ENCODE assay signal across 38 cellular contexts in the genomic region with DNA sequence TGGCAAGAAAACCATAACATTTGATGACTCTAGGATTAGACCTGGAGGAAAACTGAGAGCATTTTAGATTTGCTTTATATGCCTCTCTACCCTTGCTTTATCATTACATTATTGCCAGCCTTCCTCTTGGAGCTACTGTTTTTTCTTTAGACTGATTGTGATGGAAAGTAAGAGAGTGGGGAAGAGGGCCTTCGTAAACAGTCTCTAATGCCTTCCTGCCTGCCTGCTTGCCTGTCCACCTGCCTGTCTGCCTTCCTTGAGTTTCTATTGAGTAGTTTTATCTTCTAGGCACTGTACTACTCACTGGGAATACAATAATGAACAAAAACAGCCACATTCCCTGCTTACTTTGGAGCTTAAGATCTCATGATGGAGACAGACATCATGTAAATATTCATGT.
"Had no signal": no experiment of that assay in that cellular context is flagged by ENCODE, and none has a peak within 500 bp of the region (broad histone marks: within the 10 kb centered on the region; RNA-seq: fewer than 3 reads in every experiment).

No MANE protein-coding gene starts in this region.

- H3K36me3 ChIP-seq: adrenal gland, ascending aorta, brain microvascular endothelial cell, breast epithelium, cardiac muscle cell had no signal

- H3K27ac Mint-ChIP-seq: activated naive CD4-positive, alpha-beta T cell treated with anti-CD3 and anti-CD28 coated beads for 36 hours; activated naive CD4-positive, alpha-beta T cell treated with anti-CD3 and anti-CD28 coated beads, Interleukin-2, amount 10 ng/mL, durations not matched to agents 7 days and 5 days; activated naive CD4-positive, alpha-beta T cell treated with anti-CD3 and anti-CD28 coated beads, Interleukin-2, amount 50 U/mL, for 24 hours; activated naive CD4-positive, alpha-beta T cell treated with anti-CD3 and anti-CD28 coated beads, Interleukin-2, amount 50 U/mL, for 72 hours; activated naive CD8-positive, alpha-beta T cell; activated naive CD8-positive, alpha-beta T cell treated with anti-CD3 and anti-CD28 coated beads for 36 hours; activated naive CD8-positive, alpha-beta T cell treated with anti-CD3 and anti-CD28 coated beads, Interleukin-2, amount 10 ng/mL, durations not matched to agents 7 days and 5 days; activated naive CD8-positive, alpha-beta T cell treated with anti-CD3 and anti-CD28 coated beads, Interleukin-2, amount 50 U/mL, for 24 hours; activated T-cell treated with anti-CD3 and anti-CD28 coated beads, Interleukin-2, amount 50 U/mL, for 24 hours; activated T-cell treated with anti-CD3 and anti-CD28 coated beads, Interleukin-2, amount 50 U/mL, for 72 hours; activated T-helper 1 cell treated with anti-CD3 and anti-CD28 coated beads, Interleukin-12 subunit alpha, Interleukin-12 subunit beta, Interleukin-2, Interleukin-4 antibody, amounts not matched to agents 30 ng/mL and 10 ng/mL and 1 ng/mL, durations not matched to agents 14 hours and 24 hours and 36 hours; activated T-helper 17 cell treated with anti-CD3 and anti-CD28 coated beads, Interleukin-2, amount 50 U/mL, for 72 hours; activated T-helper 2 cell treated with anti-CD3 and anti-CD28 coated beads, Interferon-gamma antibody, Interleukin-2, Interleukin-4, amounts not matched to agents 10 μg/mL and 5 μg/mL and 100 μg/mL, durations not matched to agents 14 hours and 24 hours and 36 hours; brain had no signal

- H3K9me3 Mint-ChIP-seq: activated naive CD4-positive, alpha-beta T cell treated with anti-CD3 and anti-CD28 coated beads for 36 hours; activated naive CD4-positive, alpha-beta T cell treated with anti-CD3 and anti-CD28 coated beads, Interleukin-2, amount 10 ng/mL, durations not matched to agents 7 days and 5 days; activated naive CD4-positive, alpha-beta T cell treated with anti-CD3 and anti-CD28 coated beads, Interleukin-2, amount 50 U/mL, for 24 hours; activated naive CD4-positive, alpha-beta T cell treated with anti-CD3 and anti-CD28 coated beads, Interleukin-2, amount 50 U/mL, for 72 hours; activated naive CD8-positive, alpha-beta T cell treated with anti-CD3 and anti-CD28 coated beads for 36 hours; activated naive CD8-positive, alpha-beta T cell treated with anti-CD3 and anti-CD28 coated beads, Interleukin-2, amount 10 ng/mL, durations not matched to agents 7 days and 5 days; activated naive CD8-positive, alpha-beta T cell treated with anti-CD3 and anti-CD28 coated beads, Interleukin-2, amount 50 U/mL, for 24 hours; activated T-cell treated with anti-CD3 and anti-CD28 coated beads, Interleukin-2, amount 50 U/mL, for 24 hours; activated T-cell treated with anti-CD3 and anti-CD28 coated beads, Interleukin-2, amount 50 U/mL, for 4 hours; activated T-cell treated with anti-CD3 and anti-CD28 coated beads, Interleukin-2, amount 50 U/mL, for 72 hours; activated T-helper 1 cell treated with anti-CD3 and anti-CD28 coated beads, Interleukin-12 subunit alpha, Interleukin-12 subunit beta, Interleukin-2, Interleukin-4 antibody, amounts not matched to agents 30 ng/mL and 10 ng/mL and 1 ng/mL, durations not matched to agents 14 hours and 24 hours and 36 hours; activated T-helper 17 cell treated with anti-CD3 and anti-CD28 coated beads, Interleukin-2, amount 50 U/mL, for 72 hours; activated T-helper 2 cell treated with anti-CD3 and anti-CD28 coated beads, Interferon-gamma antibody, Interleukin-2, Interleukin-4, amounts not matched to agents 10 μg/mL and 5 μg/mL and 100 μg/mL, durations not matched to agents 14 hours and 24 hours and 36 hours; brain; central memory CD8-positive, alpha-beta T cell had no signal

- H3K27me3 Mint-ChIP-seq: activated naive CD4-positive, alpha-beta T cell treated with anti-CD3 and anti-CD28 coated beads, Interleukin-2, amount 10 ng/mL, durations not matched to agents 7 days and 5 days; activated naive CD8-positive, alpha-beta T cell treated with anti-CD3 and anti-CD28 coated beads for 36 hours; activated naive CD8-positive, alpha-beta T cell treated with anti-CD3 and anti-CD28 coated beads, Interleukin-2, amount 10 ng/mL, durations not matched to agents 7 days and 5 days; activated naive CD8-positive, alpha-beta T cell treated with anti-CD3 and anti-CD28 coated beads, Interleukin-2, amount 50 U/mL, for 24 hours; activated T-cell treated with anti-CD3 and anti-CD28 coated beads, Interleukin-2, amount 50 U/mL, for 24 hours; activated T-helper 17 cell treated with anti-CD3 and anti-CD28 coated beads, Interleukin-2, amount 50 U/mL, for 72 hours; brain; central memory CD8-positive, alpha-beta T cell had no signal

- H3K9me3 ChIP-seq: adrenal gland, ascending aorta, body of pancreas, breast epithelium had no signal

- DNase-seq: activated effector memory CD4-positive, alpha-beta T cell treated with anti-CD3 and anti-CD28 coated beads, Interleukin-2, amount 50 U/mL, for 16 hours; activated effector memory CD4-positive, alpha-beta T cell treated with Interleukin-2 at 50 U/mL for 16 hours; activated gamma-delta T cell; activated gamma-delta T cell treated with Interleukin-2 at 50 U/mL for 16 hours; activated naive CD4-positive, alpha-beta T cell; activated naive CD4-positive, alpha-beta T cell treated with anti-CD3 and anti-CD28 coated beads for 36 hours; activated naive CD4-positive, alpha-beta T cell treated with anti-CD3 and anti-CD28 coated beads, Interleukin-2, amount 10 ng/mL, durations not matched to agents 7 days and 5 days; activated naive CD4-positive, alpha-beta T cell treated with anti-CD3 and anti-CD28 coated beads, Interleukin-2, amount 50 U/mL, for 16 hours; activated naive CD4-positive, alpha-beta T cell treated with Interleukin-2 at 50 U/mL for 16 hours; activated naive CD8-positive, alpha-beta T cell treated with anti-CD3 and anti-CD28 coated beads for 36 hours; activated naive CD8-positive, alpha-beta T cell treated with anti-CD3 and anti-CD28 coated beads, Interleukin-2, amount 10 ng/mL, durations not matched to agents 7 days and 5 days; activated naive CD8-positive, alpha-beta T cell treated with anti-CD3 and anti-CD28 coated beads, Interleukin-2, amount 50 U/mL, for 24 hours; activated T-cell treated with anti-CD3 and anti-CD28 coated beads, Interleukin-2, amount 50 U/mL, for 1 hour; activated T-cell treated with anti-CD3 and anti-CD28 coated beads, Interleukin-2, amount 50 U/mL, for 24 hours; activated T-cell treated with anti-CD3 and anti-CD28 coated beads, Interleukin-2, amount 50 U/mL, for 4 hours; activated T-cell treated with anti-CD3 and anti-CD28 coated beads, Interleukin-2, amount 50 U/mL, for 48 hours; activated T-cell treated with anti-CD3 and anti-CD28 coated beads, Interleukin-2, amount 50 U/mL, for 72 hours; adrenal gland; amniotic stem cell; amygdala; anterior cingulate cortex; aorta; body of pancreas; brain microvascular endothelial cell; caudate nucleus; central memory CD4-positive, alpha-beta T cell; cerebellar nuclear complex had no signal

- H3K4me1 ChIP-seq: adrenal gland, body of pancreas, breast epithelium had no signal

- H3K27me3 ChIP-seq: adrenal gland, ascending aorta, body of pancreas, brain microvascular endothelial cell, breast epithelium, cardiac muscle cell had no signal

- H3K36me3 Mint-ChIP-seq: activated naive CD4-positive, alpha-beta T cell treated with anti-CD3 and anti-CD28 coated beads, Interleukin-2, amount 10 ng/mL, durations not matched to agents 7 days and 5 days; activated naive CD4-positive, alpha-beta T cell treated with anti-CD3 and anti-CD28 coated beads, Interleukin-2, amount 50 U/mL, for 24 hours; activated naive CD4-positive, alpha-beta T cell treated with anti-CD3 and anti-CD28 coated beads, Interleukin-2, amount 50 U/mL, for 72 hours; activated naive CD8-positive, alpha-beta T cell; activated naive CD8-positive, alpha-beta T cell treated with anti-CD3 and anti-CD28 coated beads for 36 hours; activated naive CD8-positive, alpha-beta T cell treated with anti-CD3 and anti-CD28 coated beads, Interleukin-2, amount 10 ng/mL, durations not matched to agents 7 days and 5 days; brain had no signal

- H3K4me1 Mint-ChIP-seq: activated naive CD4-positive, alpha-beta T cell treated with anti-CD3 and anti-CD28 coated beads, Interleukin-2, amount 10 ng/mL, durations not matched to agents 7 days and 5 days; activated naive CD4-positive, alpha-beta T cell treated with anti-CD3 and anti-CD28 coated beads, Interleukin-2, amount 50 U/mL, for 24 hours; activated naive CD8-positive, alpha-beta T cell treated with anti-CD3 and anti-CD28 coated beads for 36 hours; activated naive CD8-positive, alpha-beta T cell treated with anti-CD3 and anti-CD28 coated beads, Interleukin-2, amount 10 ng/mL, durations not matched to agents 7 days and 5 days; activated naive CD8-positive, alpha-beta T cell treated with anti-CD3 and anti-CD28 coated beads, Interleukin-2, amount 50 U/mL, for 24 hours; activated T-helper 17 cell treated with anti-CD3 and anti-CD28 coated beads, Interleukin-2, amount 50 U/mL, for 72 hours; brain; central memory CD8-positive, alpha-beta T cell had no signal

- H3K4me3 ChIP-seq: adrenal gland, ascending aorta, body of pancreas, breast epithelium, cardiac muscle cell had no signal

- H3K4me3 Mint-ChIP-seq: activated naive CD4-positive, alpha-beta T cell treated with anti-CD3 and anti-CD28 coated beads for 36 hours; activated naive CD4-positive, alpha-beta T cell treated with anti-CD3 and anti-CD28 coated beads, Interleukin-2, amount 10 ng/mL, durations not matched to agents 7 days and 5 days; activated naive CD4-positive, alpha-beta T cell treated with anti-CD3 and anti-CD28 coated beads, Interleukin-2, amount 50 U/mL, for 24 hours; activated naive CD8-positive, alpha-beta T cell; activated naive CD8-positive, alpha-beta T cell treated with anti-CD3 and anti-CD28 coated beads for 36 hours; activated naive CD8-positive, alpha-beta T cell treated with anti-CD3 and anti-CD28 coated beads, Interleukin-2, amount 10 ng/mL, durations not matched to agents 7 days and 5 days; activated naive CD8-positive, alpha-beta T cell treated with anti-CD3 and anti-CD28 coated beads, Interleukin-2, amount 50 U/mL, for 24 hours; activated T-cell treated with anti-CD3 and anti-CD28 coated beads, Interleukin-2, amount 50 U/mL, for 24 hours; activated T-cell treated with anti-CD3 and anti-CD28 coated beads, Interleukin-2, amount 50 U/mL, for 4 hours; activated T-cell treated with anti-CD3 and anti-CD28 coated beads, Interleukin-2, amount 50 U/mL, for 72 hours; activated T-helper 1 cell treated with anti-CD3 and anti-CD28 coated beads, Interleukin-12 subunit alpha, Interleukin-12 subunit beta, Interleukin-2, Interleukin-4 antibody, amounts not matched to agents 30 ng/mL and 10 ng/mL and 1 ng/mL, durations not matched to agents 14 hours and 24 hours and 36 hours; activated T-helper 17 cell treated with anti-CD3 and anti-CD28 coated beads, Interleukin-2, amount 50 U/mL, for 72 hours; brain; central memory CD8-positive, alpha-beta T cell had no signal

- H3K27ac ChIP-seq: adrenal gland, ascending aorta, body of pancreas, brain microvascular endothelial cell, breast epithelium, cardiac muscle cell had no signal

- ATAC-seq: activated naive CD4-positive, alpha-beta T cell treated with anti-CD3 and anti-CD28 coated beads, Interleukin-2, amount 50 U/mL, for 72 hours; activated naive CD8-positive, alpha-beta T cell treated with anti-CD3 and anti-CD28 coated beads, Interleukin-2, amount 50 U/mL, for 24 hours; activated T-cell treated with anti-CD3 and anti-CD28 coated beads, Interleukin-2, amount 50 U/mL, for 4 hours; activated T-cell treated with anti-CD3 and anti-CD28 coated beads, Interleukin-2, amount 50 U/mL, for 72 hours; activated T-helper 17 cell treated with anti-CD3 and anti-CD28 coated beads, Interleukin-2, amount 50 U/mL, for 72 hours; body of pancreas had no signal
